8 cellular contexts compared by ENCODE assay signal in the genomic region with DNA sequence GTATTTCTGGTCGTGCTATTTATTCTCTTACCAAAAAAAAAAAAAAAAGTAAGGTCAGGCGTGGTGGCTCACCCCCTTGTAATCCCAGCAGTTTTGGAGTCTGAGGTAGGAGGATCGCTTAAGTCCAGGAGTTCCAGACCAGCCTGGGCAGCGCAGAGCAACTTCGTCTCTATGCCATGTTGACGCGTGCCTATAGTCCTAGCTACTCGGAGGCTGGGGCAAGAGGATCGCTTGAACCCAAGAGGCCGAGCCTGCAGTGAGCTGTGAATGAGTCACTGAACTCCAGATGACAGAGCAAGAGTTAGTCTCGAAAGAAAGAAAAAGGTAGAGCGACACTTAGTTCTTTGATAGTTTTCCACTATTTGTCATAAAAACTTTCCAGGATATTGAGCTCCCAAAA. TPM values are rescaled to one million over a fixed set of nuclear protein-coding genes. Genes with fewer than 3 reads are reported as not detected.
DNase-seq lines count a peak whose midpoint lies in the region; ATAC-seq and TF ChIP-seq lines count a peak whose summit lies in the region.

No MANE protein-coding gene starts in this region.

- peak overlapping the region; percentile 79; the same call in 1 of the 2 replicates for H3K9ac ChIP-seq in iPS-20b (ENCODE audit: low read depth, low read length)

- H3K36me3 ChIP-seq in iPS-20b (ENCODE audit: insufficient read depth, low read depth, low read length) = no peaks in the 10 kb centered on the region
- no peaks in the 10 kb centered on the region for H3K36me3 ChIP-seq in testis (ENCODE audit: low read depth, missing control alignments)
- H3K36me3 ChIP-seq in thyroid gland = no peaks in the 10 kb centered on the region

- peaks cover 12% of the 10 kb centered on the region for H3K36me3 Mint-ChIP-seq in activated CD8-positive, alpha-beta T cell treated with anti-CD3 and anti-CD28 coated beads for 36 hours (ENCODE audit: low read depth)

- POLR2A ChIA-PET in activated CD8-positive, alpha-beta T cell treated with anti-CD3 and anti-CD28 coated beads for 36 hours (lab: Charles Lee) = interaction anchor here (0.6 to 1.8 kb wide), 10 partner anchors 10 to 126 kb away, joined by 3 to 7 read pairs (median 4); a partner anchor contains a TSS

- 59 to 76% methylated on average over 12 of the region's 12 CpGs for WGBS in testis, 2 donors
- WGBS in thyroid gland, 2 donors = 95 to 97% methylated on average over 12 of the region's 12 CpGs

- peaks cover 11% of the 10 kb centered on the region for H3K4me1 ChIP-seq in iPS-20b (ENCODE audit: insufficient read depth, low read length)
- peaks cover 16% of the 10 kb centered on the region for H3K4me1 ChIP-seq in testis
- H3K4me1 ChIP-seq in thyroid gland = peaks cover 17 to 21% of the 10 kb centered on the region in 2 donors

- H3K27ac ChIP-seq in iPS-20b (ENCODE audit: low read length) = no peak overlapping the region
- H3K27ac ChIP-seq in testis = no peak overlapping the region
- no peak overlapping the region for H3K27ac ChIP-seq in thyroid gland

- H3K4me1 Mint-ChIP-seq in activated CD8-positive, alpha-beta T cell treated with anti-CD3 and anti-CD28 coated beads for 36 hours (ENCODE audit: low read depth) = peaks cover 26% of the 10 kb centered on the region

- CTCF ChIA-PET in activated CD8-positive, alpha-beta T cell treated with anti-CD3 and anti-CD28 coated beads for 36 hours (lab: Charles Lee) = interaction anchor here (1.2 to 2.2 kb wide), 10 partner anchors 10 to 126 kb away, joined by 3 to 11 read pairs (median 4); a partner anchor contains a TSS

- TF ChIP-seq CTCF in HFF-Myc (IDR thresholded peaks at IDR 0.05; ENCODE audit: low read depth, low read length, missing control alignments) (no peak), testis (IDR thresholded peaks at IDR 0.05) (no peak), thyroid gland (IDR thresholded peaks at IDR 0.05) (no peak)
- TF ChIP-seq CTCF in activated CD8-positive, alpha-beta T cell treated with anti-CD3 and anti-CD28 coated beads for 36 hours (IDR thresholded peaks at IDR 0.05) = no peak

- peak overlapping the region; percentile 82 for H3K4me3 Mint-ChIP-seq in activated CD8-positive, alpha-beta T cell treated with anti-CD3 and anti-CD28 coated beads for 36 hours

- TF ChIP-seq POLR2A in testis (IDR thresholded peaks at IDR 0.05) (no peak), thyroid gland (IDR thresholded peaks at IDR 0.05) (no peak)

- H3K27me3 Mint-ChIP-seq in activated CD8-positive, alpha-beta T cell treated with anti-CD3 and anti-CD28 coated beads for 36 hours = no peaks in the 10 kb centered on the region

- H3K27ac Mint-ChIP-seq in activated CD8-positive, alpha-beta T cell treated with anti-CD3 and anti-CD28 coated beads for 36 hours = peak overlapping the region; percentile 98

- H3K27me3 ChIP-seq in iPS-20b (ENCODE audit: insufficient read depth, low read length) = no peaks in the 10 kb centered on the region; the same call in 1 of the 2 replicates
- H3K27me3 ChIP-seq in testis = no peaks in the 10 kb centered on the region
- H3K27me3 ChIP-seq in thyroid gland = no peaks in the 10 kb centered on the region

- DNase-seq in HFF-Myc (ENCODE audit: extremely low read depth, low read depth) = no peak
- peak; percentile 35 for DNase-seq in activated CD8-positive, alpha-beta T cell treated with anti-CD3 and anti-CD28 coated beads for 36 hours
- peak; percentile 56 for DNase-seq in stimulated activated CD8-positive, alpha-beta memory T cell treated with anti-CD3 and anti-CD28 coated beads, Interleukin-4, amount 100 ng/mL, for 48 hours
- DNase-seq in central memory CD4-positive, alpha-beta T cell = no peak
- DNase-seq in testis = no peak
- DNase-seq in thyroid gland = no peak

- H3K4me3 ChIP-seq in HFF-Myc (replicated peaks; ENCODE audit: low read depth, low read length) (peak overlapping the region; percentile 61; the same call in 1 of the 2 replicates), iPS-20b (ENCODE audit: low read length) (peak overlapping the region; percentile 86), testis (no peak overlapping the region), thyroid gland (replicated peaks in 1 of 3) (no peak overlapping the region)

- H3K9me3 ChIP-seq in iPS-20b (ENCODE audit: insufficient read depth, low read depth, low read length) (no peaks in the 10 kb centered on the region), testis (no peaks in the 10 kb centered on the region), thyroid gland (no peaks in the 10 kb centered on the region)

- H3K9me3 Mint-ChIP-seq in activated CD8-positive, alpha-beta T cell treated with anti-CD3 and anti-CD28 coated beads for 36 hours = no peaks in the 10 kb centered on the region

- intact Hi-C loops in activated CD8-positive, alpha-beta T cell treated with anti-CD3 and anti-CD28 coated beads for 36 hours (cut with micrococcal nuclease) = loop anchor here (10.0 kb wide), 2 partner anchors 53 to 87 kb away; a partner anchor contains a TSS
- intact Hi-C loops in testis (cut with DNase I; ENCODE audit: low total_unique reads) (no loop called here), thyroid gland (cut with DNase I) (loop anchor here (10.0 kb wide), 3 partner anchors 63 to 127 kb away; a partner anchor contains a TSS)

- ATAC-seq in activated CD8-positive, alpha-beta T cell treated with anti-CD3 and anti-CD28 coated beads for 36 hours = no peak
- no peak for ATAC-seq in HG03139 (IDR thresholded peaks at IDR 0.05; ENCODE audit: unreplicated experiment)

RNA-seq across cellular contexts. Expression of a gene that starts 1.4 kb away (rescaled TPM):
- total RNA-seq in activated CD8-positive, alpha-beta T cell treated with anti-CD3 and anti-CD28 coated beads for 36 hours = 10 to 100 TPM; 19.0 to 19.2 TPM
- total RNA-seq in testis (10 to 100 TPM; 27.5 to 37.6 TPM), thyroid gland (10 to 100 TPM in 3 of 4 donors, 1 to 10 TPM in 1; 10.0 to 14.7 (median 11.4) TPM)
- polyA plus RNA-seq in testis (ENCODE audit: insufficient read depth, low read depth, low replicate concordance) = 56.6 TPM

Comparison
In these comparisons a context has a peak if more than half of its experiments do, and no peak if none do; other contexts are left out.
1. DNase-seq: peak in activated CD8-positive, alpha-beta T cell treated with anti-CD3 and anti-CD28 coated beads for 36 hours (single experiment) and stimulated activated CD8-positive, alpha-beta memory T cell treated with anti-CD3 and anti-CD28 coated beads, Interleukin-4, amount 100 ng/mL, for 48 hours (single experiment); none in HFF-Myc (single experiment), central memory CD4-positive, alpha-beta T cell (single experiment), testis (single experiment) and thyroid gland (0 of 2).
2. H3K4me3 ChIP-seq: peak in HFF-Myc (single experiment) and iPS-20b (single experiment); none in testis (0 of 2) and thyroid gland (0 of 3).